In genomic region chr7:81161459-81162075, GRCh38 we compare ENCODE assay signal across 10 cellular contexts.
DNase-seq lines count a peak whose midpoint lies in the region; ATAC-seq, FAIRE-seq and TF ChIP-seq lines count a peak whose summit lies in the region.
"Had no signal": no experiment of that assay in that cellular context is flagged by ENCODE, and none has a peak within 500 bp of the region (broad histone marks: within the 10 kb centered on the region; RNA-seq: fewer than 3 reads in every experiment).

No MANE protein-coding gene starts in this region.

- DNase-seq in DMS53 treated with DMSO at 0.1 percent for 48 hours (lab: John Stamatoyannopoulos, UW; ENCODE audit: unreplicated experiment) = peak; percentile 94
- peak; percentile 62 to 67 for DNase-seq in NCI-H187 (lab: John Stamatoyannopoulos, UW)
- DNase-seq in K562 (ENCODE audit: extremely low read depth in 1 of 4, low spot score in 3 of 4) = peak; percentile 32 to 84 (median 49)
- DNase-seq in NCI-H1092 treated with DMSO at 0.1 percent for 48 hours (lab: John Stamatoyannopoulos, UW) = no peak
- no peak for DNase-seq in NCI-H2196 treated with DMSO at 0.1 percent for 48 hours (lab: John Stamatoyannopoulos, UW; ENCODE audit: unreplicated experiment)
- no peak for DNase-seq in stimulated activated naive CD8-positive, alpha-beta T cell treated with anti-CD3 and anti-CD28 coated beads, Interleukin-15, amount 100 ng/mL, for 72 hours
- no peak for DNase-seq in activated T-cell treated with anti-CD3 and anti-CD28 coated beads, Interleukin-2, amount 50 U/mL, for 24 hours
- DNase-seq: NCI-H2081 treated with DMSO at 0.1 percent for 48 hours had no signal

- peaks cover 3% of the 10 kb centered on the region; the same call in 1 of the 2 replicates for H3K9me3 ChIP-seq in K562 (replicated peaks; ENCODE audit: control insufficient read depth, insufficient read depth, low read depth, low read length)

- no peaks in the 10 kb centered on the region for H3K79me2 ChIP-seq in K562 (ENCODE audit: control insufficient read depth, insufficient read depth, low read length)

- H3K9ac ChIP-seq in K562 (ENCODE audit: insufficient read depth in 1 of 2, low read depth in 2 of 2, low read length in 2 of 2) = peak overlapping the region in 1 of 2 experiments; percentile 37; a peak in 2 of 4 replicates

- BruUV-seq in K562 (replicated peaks; lab: Mats Ljungman, UMichigan) = no TSS peak

- in situ Hi-C loops in K562 (cut with MboI) = no loop called here

- TF ChIP-seq RAD21 in K562 (CRISPR knock-in tag; conservative IDR thresholded peaks at IDR 0.05 in 1 of 2, IDR thresholded peaks at IDR 0.05 in 1 of 2) = no peak

- POLR2A ChIA-PET in K562 (lab: Yijun Ruan, JAX) = interaction anchor here (0.8 kb wide), 1 partner anchor 9 kb away, joined by 3 read pairs; no protein-coding TSS in a partner anchor

- H3K27ac Mint-ChIP-seq in nephron = peak overlapping the region in 2 of 3 experiments; percentile 7 to 44
- peak overlapping the region in 1 of 2 donors; percentile 44 for H3K27ac Mint-ChIP-seq in stimulated activated naive CD8-positive, alpha-beta T cell treated with anti-CD3 and anti-CD28 coated beads, Interleukin-15, amount 100 ng/mL, for 72 hours
- H3K27ac Mint-ChIP-seq in activated T-cell treated with anti-CD3 and anti-CD28 coated beads, Interleukin-2, amount 50 U/mL, for 24 hours = no peak overlapping the region
- H3K27ac Mint-ChIP-seq: activated naive CD4-positive, alpha-beta T cell treated with anti-CD3 and anti-CD28 coated beads, Interleukin-2, amount 50 U/mL, for 72 hours had no signal

- no peaks in the 10 kb centered on the region for H3K27me3 ChIP-seq in K562 (ENCODE audit: control insufficient read depth in 2 of 2, insufficient read depth in 2 of 2, low read length in 2 of 2)

- no peaks in the 10 kb centered on the region for H3K36me3 Mint-ChIP-seq in nephron (ENCODE audit: low read depth)
- H3K36me3 Mint-ChIP-seq in activated T-cell treated with anti-CD3 and anti-CD28 coated beads, Interleukin-2, amount 50 U/mL, for 24 hours (ENCODE audit: low read depth) = no peaks in the 10 kb centered on the region
- H3K36me3 Mint-ChIP-seq: activated naive CD4-positive, alpha-beta T cell treated with anti-CD3 and anti-CD28 coated beads, Interleukin-2, amount 50 U/mL, for 72 hours had no signal

- peak overlapping the region; percentile 42 for H2AFZ ChIP-seq in K562 (ENCODE audit: low read depth, low read length)

- no peaks in the 10 kb centered on the region for H3K9me3 Mint-ChIP-seq in nephron
- H3K9me3 Mint-ChIP-seq in stimulated activated naive CD8-positive, alpha-beta T cell treated with anti-CD3 and anti-CD28 coated beads, Interleukin-15, amount 100 ng/mL, for 72 hours = no peaks in the 10 kb centered on the region
- H3K9me3 Mint-ChIP-seq in activated T-cell treated with anti-CD3 and anti-CD28 coated beads, Interleukin-2, amount 50 U/mL, for 24 hours = peaks cover 5% of the 10 kb centered on the region

- peak; percentile 88 for ATAC-seq in K562
- no peak for ATAC-seq in stimulated activated naive CD8-positive, alpha-beta T cell treated with anti-CD3 and anti-CD28 coated beads, Interleukin-15, amount 100 ng/mL, for 72 hours
- ATAC-seq: activated naive CD4-positive, alpha-beta T cell treated with anti-CD3 and anti-CD28 coated beads, Interleukin-2, amount 50 U/mL, for 72 hours had no signal

- FAIRE-seq in K562 (lab: Jason Lieb, UNC) = peak; percentile 87

- H3K4me1 Mint-ChIP-seq in nephron = peaks cover 30% of the 10 kb centered on the region
- no peaks in the 10 kb centered on the region for H3K4me1 Mint-ChIP-seq in stimulated activated naive CD8-positive, alpha-beta T cell treated with anti-CD3 and anti-CD28 coated beads, Interleukin-15, amount 100 ng/mL, for 72 hours
- H3K4me1 Mint-ChIP-seq in activated T-cell treated with anti-CD3 and anti-CD28 coated beads, Interleukin-2, amount 50 U/mL, for 24 hours (ENCODE audit: low read depth) = no peaks in the 10 kb centered on the region

- no peaks in the 10 kb centered on the region for H4K20me1 ChIP-seq in K562 (replicated peaks; ENCODE audit: control insufficient read depth, insufficient read depth, low read length)

- H3K27me3 Mint-ChIP-seq in nephron (ENCODE audit: low read depth) = peaks cover 3% of the 10 kb centered on the region
- no peaks in the 10 kb centered on the region for H3K27me3 Mint-ChIP-seq in stimulated activated naive CD8-positive, alpha-beta T cell treated with anti-CD3 and anti-CD28 coated beads, Interleukin-15, amount 100 ng/mL, for 72 hours
- H3K27me3 Mint-ChIP-seq in activated T-cell treated with anti-CD3 and anti-CD28 coated beads, Interleukin-2, amount 50 U/mL, for 24 hours = no peaks in the 10 kb centered on the region

- TF ChIP-seq EP300 in K562 (IDR thresholded peaks at IDR 0.05; ENCODE audit: low read length) = peak; percentile 83; the same call in 1 of the 2 replicates

- H3K36me3 ChIP-seq in K562 (ENCODE audit: control insufficient read depth, insufficient read depth, low read length) = no peaks in the 10 kb centered on the region

- intact Hi-C loops in K562 (cut with micrococcal nuclease) = loop anchor here (5.0 kb wide), 1 partner anchor 46 kb away; no protein-coding TSS in a partner anchor

- peaks cover 0 to 14% of the 10 kb centered on the region in 2 experiments; a peak in 2 of 5 replicates for H3K4me1 ChIP-seq in K562 (replicated peaks in 1 of 2; ENCODE audit: control insufficient read depth in 2 of 2, insufficient read depth in 2 of 2, low read length in 2 of 2)

- no peaks in the 10 kb centered on the region for H3K9me1 ChIP-seq in K562 (ENCODE audit: control insufficient read depth, insufficient read depth, low read length)

- TF ChIP-seq CTCF in K562 (IDR thresholded peaks at IDR 0.05 in 2 of 3, conservative IDR thresholded peaks at IDR 0.05 in 1 of 3; ENCODE audit: insufficient read depth in 2 of 3, low read depth in 1 of 3, low read length in 3 of 3) (no peak), nephron (IDR thresholded peaks at IDR 0.05; ENCODE audit: unreplicated experiment in 3 of 3) (no peak)

- peak overlapping the region; percentile 29; the same call in 1 of the 2 replicates for H3K4me2 ChIP-seq in K562 (ENCODE audit: insufficient read depth, low read length)

- no peak overlapping the region for H3K4me3 ChIP-seq in K562

- no peak for TF ChIP-seq POLR2A in K562 (conservative IDR thresholded peaks at IDR 0.05)

- peak overlapping the region; percentile 76 for H3K27ac ChIP-seq in K562 (ENCODE audit: extremely low read depth, low read depth, low read length)

- WGBS in K562 (ENCODE audit: insufficient coverage, low coverage, missing lambda C conversion rate) = 0% methylated on average over 6 of the region's 6 CpGs

- no peak overlapping the region for H3K4me3 Mint-ChIP-seq in nephron
- H3K4me3 Mint-ChIP-seq in stimulated activated naive CD8-positive, alpha-beta T cell treated with anti-CD3 and anti-CD28 coated beads, Interleukin-15, amount 100 ng/mL, for 72 hours = no peak overlapping the region
- no peak overlapping the region for H3K4me3 Mint-ChIP-seq in activated T-cell treated with anti-CD3 and anti-CD28 coated beads, Interleukin-2, amount 50 U/mL, for 24 hours

- CTCF ChIA-PET in K562 (lab: Yijun Ruan, JAX; ENCODE audit: low intra/inter-chr PET ratio) = no interaction called here

TF ChIP-seq in K562, 482 proteins besides CTCF, POLR2A, EP300 and RAD21 (continues in another document):
- TF ChIP-seq FOXP1 (CRISPR knock-in tag; IDR thresholded peaks at IDR 0.05) = no peak
- TF ChIP-seq ZEB2 (IDR thresholded peaks at IDR 0.05) = no peak
- TF ChIP-seq ZNF324 (CRISPR knock-in tag; IDR thresholded peaks at IDR 0.05) = no peak
- no peak for TF ChIP-seq COPS2 (conservative IDR thresholded peaks at IDR 0.05)
- TF ChIP-seq CBX1 (IDR thresholded peaks at IDR 0.05; ENCODE audit: low read depth) = no peak
- no peak for TF ChIP-seq CLOCK (CRISPR knock-in tag; IDR thresholded peaks at IDR 0.05; ENCODE audit: borderline replicate concordance)
- peak; percentile 78; the same call in 1 of the 2 replicates for TF ChIP-seq ZNF395 (CRISPR knock-in tag; IDR thresholded peaks at IDR 0.05)
- peak; percentile 86 for TF ChIP-seq CEBPB (tag; IDR thresholded peaks at IDR 0.05)
- TF ChIP-seq MAFG (tag; conservative IDR thresholded peaks at IDR 0.05) = peak; percentile 52
- peak; percentile 60 for TF ChIP-seq NFIC (IDR thresholded peaks at IDR 0.05)
- TF ChIP-seq PHB (CRISPR knock-in tag; IDR thresholded peaks at IDR 0.05) = no peak

Comparison
In these comparisons a context has a peak if more than half of its experiments do, and no peak if none do; other contexts are left out.
1. DNase-seq: peak in DMS53 treated with DMSO at 0.1 percent for 48 hours (single experiment), NCI-H187 (2 of 2) and K562 (4 of 4); none in NCI-H1092 treated with DMSO at 0.1 percent for 48 hours (single experiment), NCI-H2196 treated with DMSO at 0.1 percent for 48 hours (single experiment), stimulated activated naive CD8-positive, alpha-beta T cell treated with anti-CD3 and anti-CD28 coated beads, Interleukin-15, amount 100 ng/mL, for 72 hours (0 of 2) and activated T-cell treated with anti-CD3 and anti-CD28 coated beads, Interleukin-2, amount 50 U/mL, for 24 hours (single experiment).